ENCODE assay signal across 8 cellular contexts in the genomic region with DNA sequence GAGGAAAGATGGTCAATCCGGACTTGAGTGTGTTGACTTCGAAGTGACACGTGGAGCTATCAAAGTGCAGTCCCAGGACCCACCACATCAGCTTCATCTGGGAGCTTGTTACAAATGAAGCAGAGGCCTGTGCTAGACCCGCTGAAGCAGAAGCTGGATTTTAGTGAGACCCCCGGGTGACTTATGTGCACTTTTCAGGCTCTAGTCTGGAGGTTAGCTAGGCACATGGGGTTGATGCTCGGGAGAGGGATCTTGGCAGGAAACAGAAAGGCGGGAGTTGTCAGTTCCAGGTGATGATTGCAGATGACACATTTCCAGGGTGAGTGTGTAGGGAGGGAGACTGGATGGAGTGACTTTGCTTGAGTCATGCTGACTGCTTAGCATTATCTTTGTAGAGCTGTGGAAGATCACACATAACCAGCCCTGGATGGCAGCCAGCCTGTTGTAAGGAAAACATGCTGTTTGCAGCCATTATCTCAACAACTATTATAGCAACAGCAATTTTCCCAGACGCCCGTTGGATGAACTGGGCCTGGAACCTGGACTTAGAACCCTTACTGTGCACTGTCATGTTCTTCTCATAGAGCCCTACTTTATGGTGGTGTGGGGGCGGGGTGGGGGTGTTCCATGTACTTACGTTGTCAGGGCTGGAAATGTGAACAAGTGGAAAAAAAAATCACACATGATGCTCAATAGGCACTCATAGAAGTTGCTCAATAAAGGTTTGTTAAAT.
DNase-seq lines count a peak whose midpoint lies in the region; ATAC-seq, FAIRE-seq and TF ChIP-seq lines count a peak whose summit lies in the region.
"Had no signal": no experiment of that assay in that cellular context is flagged by ENCODE, and none has a peak within 500 bp of the region (broad histone marks: within the 10 kb centered on the region; RNA-seq: fewer than 3 reads in every experiment).

No MANE protein-coding gene starts in this region.

- no peaks in the 10 kb centered on the region for H3K27me3 ChIP-seq in cardiac muscle cell
- no peaks in the 10 kb centered on the region for H3K27me3 ChIP-seq in small intestine (ENCODE audit: control insufficient read depth in 2 of 2, insufficient read depth in 2 of 2, low read length in 2 of 2)

- H3K27ac ChIP-seq in HEK293 (ENCODE audit: extremely low read depth, low read depth, low read length), result 0 out of 2 replicates have a peak overlapping the region, but pooled peaks have one; percentile 24
- no peak overlapping the region for H3K27ac ChIP-seq in cardiac muscle cell
- peak overlapping the region in 1 of 2 donors; percentile 22 for H3K27ac ChIP-seq in small intestine (ENCODE audit: low read depth in 1 of 2, low read length in 1 of 2)

- POLR2A ChIA-PET in HEK293 (lab: Yijun Ruan, JAX), result interaction anchor here (1.2 kb wide), 1 partner anchor 14 kb away, joined by 4 read pairs; no protein-coding TSS in a partner anchor

- WGBS in small intestine, 3 donors, result 33 to 60% (median 44%) methylated on average over 11 of the region's 11 CpGs

- no peak for FAIRE-seq in small intestine (lab: Jason Lieb, UNC)

- no peak for TF ChIP-seq CTCF in HEK293 (tag by site-specific recombination; IDR thresholded peaks at IDR 0.05)
- no peak for TF ChIP-seq CTCF in cardiac muscle cell (IDR thresholded peaks at IDR 0.05; ENCODE audit: low read depth, low read length)

- ATAC-seq in GM21786 (IDR thresholded peaks at IDR 0.05; ENCODE audit: unreplicated experiment), result no peak
- ATAC-seq in HG03457 (IDR thresholded peaks at IDR 0.05; ENCODE audit: unreplicated experiment), result no peak

- CTCF ChIA-PET in HEK293 (lab: Yijun Ruan, JAX), result interaction anchor here (0.5 kb wide), 1 partner anchor 129 kb away, joined by 4 read pairs; no protein-coding TSS in a partner anchor

- H3K9me3 ChIP-seq in HEK293 (ENCODE audit: control insufficient read depth, insufficient read depth, low read depth, low read length) (no peaks in the 10 kb centered on the region; the same call in 1 of the 2 replicates), cardiac muscle cell (ENCODE audit: low read depth) (no peaks in the 10 kb centered on the region), small intestine (ENCODE audit: control insufficient read depth, low read depth) (no peaks in the 10 kb centered on the region)

- DNase-seq in SW480 (ENCODE audit: low spot score) (peak; percentile 21), cardiac muscle cell (ENCODE audit: low read depth in 1 of 2, low spot score in 1 of 2) (peak; percentile 15 to 97), small intestine (peak; percentile 99), NCI-H510A treated with DMSO at 0.1 percent for 48 hours (lab: John Stamatoyannopoulos, UW) (no peak)
- DNase-seq: RPMI8226 had no signal

- H3K36me3 ChIP-seq in HEK293 (ENCODE audit: control insufficient read depth in 2 of 2, insufficient read depth in 1 of 2, low read length in 2 of 2) (no peaks in the 10 kb centered on the region), cardiac muscle cell (no peaks in the 10 kb centered on the region), small intestine (ENCODE audit: control insufficient read depth in 2 of 2, insufficient read depth in 2 of 2, low read length in 2 of 2) (no peaks in the 10 kb centered on the region)

- H3K4me1 ChIP-seq in HEK293 (ENCODE audit: control insufficient read depth, insufficient read depth, low read length), result peaks cover 19% of the 10 kb centered on the region
- H3K4me1 ChIP-seq in cardiac muscle cell (ENCODE audit: low read depth), result peaks cover 6% of the 10 kb centered on the region
- peaks cover 0 to 7% of the 10 kb centered on the region in 2 donors for H3K4me1 ChIP-seq in small intestine (ENCODE audit: control insufficient read depth in 2 of 2, insufficient read depth in 1 of 2, low read depth in 1 of 2, low read length in 1 of 2)

- H3K4me3 ChIP-seq in HEK293 (ENCODE audit: low read depth, low read length) (no peak overlapping the region), cardiac muscle cell (no peak overlapping the region), small intestine (ENCODE audit: low read depth in 1 of 2, low read length in 2 of 2) (no peak overlapping the region)

TF ChIP-seq in HEK293, 187 proteins besides CTCF, POLR2A, EP300 and RAD21 (continues in another document):
- TF ChIP-seq KLF16 (tag by site-specific recombination; IDR thresholded peaks at IDR 0.05) (no peak), ZNF274 (IDR thresholded peaks at IDR 0.05; ENCODE audit: low read length) (no peak), ZNF274 (tag by site-specific recombination; IDR thresholded peaks at IDR 0.05; ENCODE audit: borderline replicate concordance) (no peak), KLF10 (tag by site-specific recombination; IDR thresholded peaks at IDR 0.05) (no peak), ZNF24 (tag by site-specific recombination; IDR thresholded peaks at IDR 0.05) (no peak), ZNF157 (tag by site-specific recombination; IDR thresholded peaks at IDR 0.05) (no peak), ZNF596 (tag by site-specific recombination; IDR thresholded peaks at IDR 0.05) (no peak), SALL2 (tag by site-specific recombination; IDR thresholded peaks at IDR 0.05; ENCODE audit: borderline replicate concordance) (no peak), KLF1 (tag by site-specific recombination; IDR thresholded peaks at IDR 0.05) (no peak)
- TF ChIP-seq, protein P1, sequence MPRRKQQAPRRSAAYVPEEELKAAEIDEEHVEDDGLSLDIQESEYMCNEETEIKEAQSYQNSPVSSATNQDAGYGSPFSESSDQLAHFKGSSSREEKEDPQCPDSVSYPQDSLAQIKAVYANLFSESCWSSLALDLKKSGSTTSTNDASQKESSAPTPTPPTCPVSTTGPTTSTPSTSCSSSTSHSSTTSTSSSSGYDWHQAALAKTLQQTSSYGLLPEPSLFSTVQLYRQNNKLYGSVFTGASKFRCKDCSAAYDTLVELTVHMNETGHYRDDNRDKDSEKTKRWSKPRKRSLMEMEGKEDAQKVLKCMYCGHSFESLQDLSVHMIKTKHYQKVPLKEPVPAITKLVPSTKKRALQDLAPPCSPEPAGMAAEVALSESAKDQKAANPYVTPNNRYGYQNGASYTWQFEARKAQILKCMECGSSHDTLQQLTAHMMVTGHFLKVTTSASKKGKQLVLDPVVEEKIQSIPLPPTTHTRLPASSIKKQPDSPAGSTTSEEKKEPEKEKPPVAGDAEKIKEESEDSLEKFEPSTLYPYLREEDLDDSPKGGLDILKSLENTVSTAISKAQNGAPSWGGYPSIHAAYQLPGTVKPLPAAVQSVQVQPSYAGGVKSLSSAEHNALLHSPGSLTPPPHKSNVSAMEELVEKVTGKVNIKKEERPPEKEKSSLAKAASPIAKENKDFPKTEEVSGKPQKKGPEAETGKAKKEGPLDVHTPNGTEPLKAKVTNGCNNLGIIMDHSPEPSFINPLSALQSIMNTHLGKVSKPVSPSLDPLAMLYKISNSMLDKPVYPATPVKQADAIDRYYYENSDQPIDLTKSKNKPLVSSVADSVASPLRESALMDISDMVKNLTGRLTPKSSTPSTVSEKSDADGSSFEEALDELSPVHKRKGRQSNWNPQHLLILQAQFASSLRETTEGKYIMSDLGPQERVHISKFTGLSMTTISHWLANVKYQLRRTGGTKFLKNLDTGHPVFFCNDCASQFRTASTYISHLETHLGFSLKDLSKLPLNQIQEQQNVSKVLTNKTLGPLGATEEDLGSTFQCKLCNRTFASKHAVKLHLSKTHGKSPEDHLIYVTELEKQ (tag by site-specific recombination; IDR thresholded peaks at IDR 0.05; ENCODE audit: borderline replicate concordance), result peak; percentile 69; the same call in 1 of the 2 replicates
- TF ChIP-seq, protein P2, sequence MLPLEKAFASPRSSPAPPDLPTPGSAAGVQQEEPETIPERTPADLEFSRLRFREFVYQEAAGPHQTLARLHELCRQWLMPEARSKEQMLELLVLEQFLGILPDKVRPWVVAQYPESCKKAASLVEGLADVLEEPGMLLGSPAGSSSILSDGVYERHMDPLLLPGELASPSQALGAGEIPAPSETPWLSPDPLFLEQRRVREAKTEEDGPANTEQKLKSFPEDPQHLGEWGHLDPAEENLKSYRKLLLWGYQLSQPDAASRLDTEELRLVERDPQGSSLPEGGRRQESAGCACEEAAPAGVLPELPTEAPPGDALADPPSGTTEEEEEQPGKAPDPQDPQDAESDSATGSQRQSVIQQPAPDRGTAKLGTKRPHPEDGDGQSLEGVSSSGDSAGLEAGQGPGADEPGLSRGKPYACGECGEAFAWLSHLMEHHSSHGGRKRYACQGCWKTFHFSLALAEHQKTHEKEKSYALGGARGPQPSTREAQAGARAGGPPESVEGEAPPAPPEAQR (tag by site-specific recombination; IDR thresholded peaks at IDR 0.05), result no peak
- TF ChIP-seq, protein P3, sequence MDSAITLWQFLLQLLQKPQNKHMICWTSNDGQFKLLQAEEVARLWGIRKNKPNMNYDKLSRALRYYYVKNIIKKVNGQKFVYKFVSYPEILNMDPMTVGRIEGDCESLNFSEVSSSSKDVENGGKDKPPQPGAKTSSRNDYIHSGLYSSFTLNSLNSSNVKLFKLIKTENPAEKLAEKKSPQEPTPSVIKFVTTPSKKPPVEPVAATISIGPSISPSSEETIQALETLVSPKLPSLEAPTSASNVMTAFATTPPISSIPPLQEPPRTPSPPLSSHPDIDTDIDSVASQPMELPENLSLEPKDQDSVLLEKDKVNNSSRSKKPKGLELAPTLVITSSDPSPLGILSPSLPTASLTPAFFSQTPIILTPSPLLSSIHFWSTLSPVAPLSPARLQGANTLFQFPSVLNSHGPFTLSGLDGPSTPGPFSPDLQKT (IDR thresholded peaks at IDR 0.05; ENCODE audit: borderline replicate concordance, low read depth, low read length), result no peak
